In genomic region chr2:54636425-54637139, GRCh38 we compare ENCODE assay signal across 14 cellular contexts.
DNase-seq lines count a peak whose midpoint lies in the region; ATAC-seq and TF ChIP-seq lines count a peak whose summit lies in the region.
"Had no signal": no experiment of that assay in that cellular context is flagged by ENCODE, and none has a peak within 500 bp of the region (broad histone marks: within the 10 kb centered on the region; RNA-seq: fewer than 3 reads in every experiment).

No MANE protein-coding gene starts in this region.

- peaks cover 44% of the 10 kb centered on the region for H3K4me1 Mint-ChIP-seq in central memory CD8-positive, alpha-beta T cell

- 32 to 48% (median 39%) methylated on average over 9 of the region's 9 CpGs for WGBS in heart left ventricle, 4 donors
- WGBS in lung, 2 donors: 62 to 64% methylated on average over 9 of the region's 9 CpGs

- no peak for TF ChIP-seq POLR2A in heart left ventricle (IDR thresholded peaks at IDR 0.05)

- intact Hi-C loops in heart left ventricle (cut with DNase I) (loop anchor here in 5 of 10 donors (5.0 to 10.0 kb wide), 6 partner anchors 39 to 292 kb away; no protein-coding TSS in a partner anchor), left ventricle myocardium superior (cut with micrococcal nuclease) (no loop called here)

- H3K36me3 ChIP-seq in heart left ventricle: peaks cover 0 to 96% (median 77%) of the 10 kb centered on the region in 9 donors
- H3K36me3 ChIP-seq in lung (ENCODE audit: control insufficient read depth in 2 of 2, insufficient read depth in 2 of 2, low read length in 2 of 2): peaks cover 11 to 26% of the 10 kb centered on the region in 2 donors

- H3K27me3 ChIP-seq in heart left ventricle (no peaks in the 10 kb centered on the region), lung (ENCODE audit: control insufficient read depth, insufficient read depth) (no peaks in the 10 kb centered on the region)
- H3K27me3 ChIP-seq: MG63 had no signal

- H3K36me3 Mint-ChIP-seq in central memory CD8-positive, alpha-beta T cell (ENCODE audit: insufficient read depth): peaks cover 63% of the 10 kb centered on the region

- H3K9me3 Mint-ChIP-seq in central memory CD8-positive, alpha-beta T cell: no peaks in the 10 kb centered on the region
- H3K9me3 Mint-ChIP-seq: activated CD4-positive, alpha-beta memory T cell treated with anti-CD3 and anti-CD28 coated beads, Interleukin-2, amount 10 ng/mL, durations not matched to agents 7 days and 5 days; neural crest cell; stimulated activated naive CD8-positive, alpha-beta T cell treated with anti-CD3 and anti-CD28 coated beads, Interleukin-15, Interleukin-2, amounts not matched to agents 100 ng/mL and 50 ng/mL, for 24 hours had no signal

- DNase-seq in heart left ventricle (no peak), left ventricle myocardium superior (no peak), lung (ENCODE audit: low spot score) (no peak), EL (no peak)
- no peak for DNase-seq in central memory CD8-positive, alpha-beta T cell (ENCODE audit: low spot score in 2 of 2)
- DNase-seq: activated CD4-positive, alpha-beta memory T cell treated with anti-CD3 and anti-CD28 coated beads, Interleukin-2, amount 10 ng/mL, durations not matched to agents 7 days and 5 days; activated effector memory CD4-positive, alpha-beta T cell treated with Interleukin-2 at 50 U/mL for 16 hours; MG63; NCI-H2081 had no signal

- H3K27me3 Mint-ChIP-seq in central memory CD8-positive, alpha-beta T cell: no peaks in the 10 kb centered on the region
- H3K27me3 Mint-ChIP-seq: activated CD4-positive, alpha-beta memory T cell treated with anti-CD3 and anti-CD28 coated beads, Interleukin-2, amount 10 ng/mL, durations not matched to agents 7 days and 5 days; stimulated activated naive CD8-positive, alpha-beta T cell treated with anti-CD3 and anti-CD28 coated beads, Interleukin-15, Interleukin-2, amounts not matched to agents 100 ng/mL and 50 ng/mL, for 24 hours had no signal

- H3K27ac ChIP-seq in heart left ventricle (peak overlapping the region in 11 of 12 donors; percentile 54 to 94 (median 87)), lung (ENCODE audit: low read depth in 1 of 2, low read length in 1 of 2) (peak overlapping the region; percentile 4 to 62), temporal lobe (ENCODE audit: low read depth, low read length) (peak overlapping the region; percentile 12)

- no peak overlapping the region for H3K4me3 Mint-ChIP-seq in central memory CD8-positive, alpha-beta T cell
- H3K4me3 Mint-ChIP-seq: activated CD4-positive, alpha-beta memory T cell treated with anti-CD3 and anti-CD28 coated beads, Interleukin-2, amount 10 ng/mL, durations not matched to agents 7 days and 5 days; neural crest cell; stimulated activated naive CD8-positive, alpha-beta T cell treated with anti-CD3 and anti-CD28 coated beads, Interleukin-15, Interleukin-2, amounts not matched to agents 100 ng/mL and 50 ng/mL, for 24 hours had no signal

- H3K4me3 ChIP-seq in heart left ventricle: no peak overlapping the region
- no peak overlapping the region for H3K4me3 ChIP-seq in lung
- H3K4me3 ChIP-seq: MG63 had no signal

- ATAC-seq in heart left ventricle (peak in 1 of 4 donors; percentile 6), left ventricle myocardium superior (no peak), lung (ENCODE audit: insufficient read depth, low FRiP score) (no peak), GM19463 (IDR thresholded peaks at IDR 0.05; ENCODE audit: unreplicated experiment) (no peak), HG02759 (IDR thresholded peaks at IDR 0.05; ENCODE audit: unreplicated experiment) (no peak)
- no peak for ATAC-seq in central memory CD8-positive, alpha-beta T cell (replicated peaks; ENCODE audit: extremely low read depth, poor library complexity, severe bottlenecking)

- H3K4me1 ChIP-seq in heart left ventricle: peaks cover 32 to 100% (median 97%) of the 10 kb centered on the region in 12 donors
- peaks cover 14 to 57% of the 10 kb centered on the region in 2 donors for H3K4me1 ChIP-seq in lung (ENCODE audit: control insufficient read depth in 2 of 2, insufficient read depth in 2 of 2, low read length in 2 of 2)

- H3K9me3 ChIP-seq in heart left ventricle (no peaks in the 10 kb centered on the region), lung (ENCODE audit: control insufficient read depth in 2 of 2, insufficient read depth in 1 of 2, low read length in 1 of 2) (no peaks in the 10 kb centered on the region)
- H3K9me3 ChIP-seq: MG63 had no signal

- H3K27ac Mint-ChIP-seq in central memory CD8-positive, alpha-beta T cell (ENCODE audit: low read depth): peak overlapping the region; percentile 38
- H3K27ac Mint-ChIP-seq: activated CD4-positive, alpha-beta memory T cell treated with anti-CD3 and anti-CD28 coated beads, Interleukin-2, amount 10 ng/mL, durations not matched to agents 7 days and 5 days; stimulated activated naive CD8-positive, alpha-beta T cell treated with anti-CD3 and anti-CD28 coated beads, Interleukin-15, Interleukin-2, amounts not matched to agents 100 ng/mL and 50 ng/mL, for 24 hours had no signal

- TF ChIP-seq CTCF in heart left ventricle (IDR thresholded peaks at IDR 0.05) (no peak), lung (IDR thresholded peaks at IDR 0.05; ENCODE audit: control extremely low read depth, extremely low read depth) (no peak)

Comparison
In these comparisons a context has a peak if more than half of its experiments do, and no peak if none do; other contexts are left out.
1. H3K27ac ChIP-seq: peak in every context shown above with its lines; median percentile 87 in heart left ventricle; 33 in lung; 12 in temporal lobe.